In the genomic region with DNA sequence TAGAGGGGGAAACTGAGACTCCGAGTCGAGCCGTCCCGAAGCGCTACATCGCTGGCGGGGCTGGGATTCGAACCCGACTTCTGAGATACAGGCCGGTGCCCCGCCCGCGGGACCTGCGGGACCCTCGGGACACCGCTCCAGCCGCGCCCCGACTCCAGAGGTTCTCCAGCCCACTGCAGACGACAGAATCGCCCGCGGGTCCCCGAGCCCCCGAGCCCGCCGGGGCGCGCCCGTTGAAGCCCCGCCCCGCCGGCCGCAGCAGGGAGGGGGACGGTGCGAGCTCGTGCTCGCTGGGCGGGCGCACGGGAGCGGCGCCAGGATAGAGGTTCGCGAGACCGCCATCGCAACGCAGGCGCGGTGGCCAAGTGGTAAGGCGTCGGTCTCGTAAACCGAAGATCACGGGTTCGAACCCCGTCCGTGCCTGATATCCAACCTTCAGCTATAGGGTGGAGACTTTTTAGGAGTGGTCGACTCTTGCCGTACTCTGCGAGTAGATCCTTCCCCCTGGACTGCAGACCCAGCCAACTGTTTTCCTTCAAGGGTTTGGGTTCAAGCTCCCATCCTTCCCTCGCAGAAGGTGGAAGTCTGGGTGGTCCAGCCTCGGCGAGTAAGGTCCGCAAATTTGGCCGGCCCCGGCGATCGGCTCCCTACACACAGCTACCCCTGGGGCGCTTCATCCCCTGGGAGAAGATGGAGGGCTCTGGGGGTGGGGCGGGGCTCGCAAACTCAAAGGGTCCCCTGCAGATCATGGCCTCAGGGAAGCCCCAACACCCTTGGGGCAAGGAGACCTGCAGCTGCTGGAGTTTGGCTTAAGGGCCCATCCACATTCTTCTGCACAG, we compare ENCODE assay signal across 8 cellular contexts.
DNase-seq lines count a peak whose midpoint lies in the region; ATAC-seq and TF ChIP-seq lines count a peak whose summit lies in the region.

No MANE protein-coding gene starts in this region.

- H3K4me1 Mint-ChIP-seq in type B pancreatic cell (ENCODE audit: unreplicated experiment): peaks cover 7% of the 10 kb centered on the region

- H3K27ac ChIP-seq in adrenal gland: peak overlapping the region in 4 of 5 donors; percentile 68 to 92 (median 88)
- peak overlapping the region; percentile 17 to 89 (median 82) for H3K27ac ChIP-seq in heart right ventricle

- peaks cover 7% of the 10 kb centered on the region for H3K27me3 Mint-ChIP-seq in type B pancreatic cell

- peak overlapping the region; percentile 77 for H3K27ac Mint-ChIP-seq in type B pancreatic cell

- TF ChIP-seq CTCF in GM12875 (IDR thresholded peaks at IDR 0.05; ENCODE audit: borderline replicate concordance, insufficient read depth, low read depth, low read length): no peak
- peak in 1 of 6 experiments; percentile 2 for TF ChIP-seq CTCF in adrenal gland (IDR thresholded peaks at IDR 0.05)
- TF ChIP-seq CTCF in heart right ventricle (IDR thresholded peaks at IDR 0.05): peak in 1 of 9 donors; percentile 1
- TF ChIP-seq CTCF in type B pancreatic cell (conservative IDR thresholded peaks at IDR 0.05): no peak

- H3K4me3 ChIP-seq in GM12875 (ENCODE audit: low read depth, low read length): peak overlapping the region; percentile 69
- peak overlapping the region; percentile 25 to 81 (median 67) for H3K4me3 ChIP-seq in adrenal gland
- peak overlapping the region; percentile 67 to 95 (median 86) for H3K4me3 ChIP-seq in heart right ventricle

- peak overlapping the region; percentile 91 for H3K4me3 Mint-ChIP-seq in type B pancreatic cell

- TF ChIP-seq POLR2A in adrenal gland (IDR thresholded peaks at IDR 0.05): no peak

- H3K27me3 ChIP-seq in adrenal gland (no peaks in the 10 kb centered on the region), heart right ventricle (no peaks in the 10 kb centered on the region)

- 0 to 2% (median 1%) methylated on average over 13 to 72 of the region's 72 CpGs for WGBS in adrenal gland, 4 donors
- WGBS in heart right ventricle, 2 donors: 0 to 1% methylated on average over 72 of the region's 72 CpGs

- H3K36me3 ChIP-seq in adrenal gland (replicated peaks in 1 of 2) (no peaks in the 10 kb centered on the region), heart right ventricle (no peaks in the 10 kb centered on the region)

- H3K9me3 Mint-ChIP-seq in type B pancreatic cell: peaks cover 11% of the 10 kb centered on the region

- peak; percentile 88 for ATAC-seq in HG02798 (IDR thresholded peaks at IDR 0.05; ENCODE audit: poor library complexity, unreplicated experiment)
- ATAC-seq in heart right ventricle: peak; percentile 94 to 96 (median 95)

- peaks cover 5% of the 10 kb centered on the region for H3K36me3 Mint-ChIP-seq in type B pancreatic cell

- H3K4me1 ChIP-seq in adrenal gland (replicated peaks in 1 of 2) (no peaks in the 10 kb centered on the region), heart right ventricle (peaks cover 0 to 21% (median 15%) of the 10 kb centered on the region in 9 donors)

- intact Hi-C loops in adrenal gland (cut with DNase I): loop anchor here (10.0 kb wide), 2 partner anchors 351 to 361 kb away; a partner anchor contains a TSS
- intact Hi-C loops in heart right ventricle (cut with DNase I): loop anchor here in 6 of 10 donors (2.0 to 10.0 kb wide), 8 partner anchors 242 to 367 kb away; a partner anchor contains a TSS
- intact Hi-C loops in posterior cingulate gyrus (cut with DNase I): loop anchor here (5.0 kb wide), 1 partner anchor 363 kb away; a partner anchor contains a TSS

- peak; percentile 26 for DNase-seq in NCI-H1436 treated with DMSO at 0.1 percent for 48 hours (lab: John Stamatoyannopoulos, UW)
- DNase-seq in T follicular helper cell (ENCODE audit: low read depth): peak; percentile 89
- DNase-seq in adrenal gland: peak; percentile 87 to 98 (median 94)
- peak; percentile 92 to 94 for DNase-seq in heart right ventricle
- DNase-seq in posterior cingulate gyrus: peak; percentile 88 to 99 (median 90)
- DNase-seq in type B pancreatic cell (ENCODE audit: extremely low spot score, unreplicated experiment): peak; percentile 99

- H3K9me3 ChIP-seq in adrenal gland (replicated peaks in 1 of 3) (peaks cover 0 to 9% (median 0%) of the 10 kb centered on the region in 3 donors), heart right ventricle (peaks cover 0 to 18% (median 8%) of the 10 kb centered on the region in 11 donors)

Comparison
In these comparisons a context has a peak if more than half of its experiments do, and no peak if none do; other contexts are left out.
1. Peak in every context shown above with its lines: DNase-seq, ATAC-seq, H3K4me3 ChIP-seq and H3K27ac ChIP-seq.
2. DNase-seq: peak in every context shown above with its lines; median percentile 99 in type B pancreatic cell; 94 in adrenal gland; 93 in heart right ventricle; 90 in posterior cingulate gyrus; 89 in T follicular helper cell; 26 in NCI-H1436 treated with DMSO at 0.1 percent for 48 hours.